Comparison of ENCODE assay signal across 8 cellular contexts in genomic region chr4:103018391-103019318, GRCh38. TPM values are rescaled to one million over a fixed set of nuclear protein-coding genes. Genes with fewer than 3 reads are reported as not detected.
A peak's percentile ranks its signal among the peaks of the same experiment; 100 is the strongest.
DNase-seq lines count a peak whose midpoint lies in the region; ATAC-seq lines count a peak whose summit lies in the region.

No MANE protein-coding gene starts in this region.

- peaks cover 4 to 6% of the 10 kb centered on the region in 2 donors for H3K36me3 Mint-ChIP-seq in activated naive CD4-positive, alpha-beta T cell treated with anti-CD3 and anti-CD28 coated beads, Interleukin-2, amount 50 U/mL, for 72 hours

- no peak for ATAC-seq in activated naive CD4-positive, alpha-beta T cell treated with anti-CD3 and anti-CD28 coated beads, Interleukin-2, amount 50 U/mL, for 72 hours
- ATAC-seq in left ventricle myocardium superior (peak; percentile 26), HG03095 (IDR thresholded peaks at IDR 0.05; ENCODE audit: unreplicated experiment) (no peak), HG02981 (IDR thresholded peaks at IDR 0.05; ENCODE audit: unreplicated experiment) (no peak), GM21529 (IDR thresholded peaks at IDR 0.05; ENCODE audit: unreplicated experiment) (no peak)

- H3K4me3 ChIP-seq in Jurkat, Clone E6-1 (ENCODE audit: low read length): peak overlapping the region; percentile 70
- peak overlapping the region; percentile 69 for H3K4me3 ChIP-seq in skeletal muscle satellite cell (ENCODE audit: low read length)

- H3K27ac Mint-ChIP-seq in activated naive CD4-positive, alpha-beta T cell treated with anti-CD3 and anti-CD28 coated beads, Interleukin-2, amount 50 U/mL, for 72 hours: peak overlapping the region; percentile 96 to 99

- peak overlapping the region; percentile 81 for H3K4me2 ChIP-seq in skeletal muscle satellite cell (ENCODE audit: low read length)

- no peaks in the 10 kb centered on the region for H3K9me3 ChIP-seq in skeletal muscle satellite cell (replicated peaks; ENCODE audit: low read length)

- H3K36me3 ChIP-seq in skeletal muscle satellite cell (ENCODE audit: insufficient read depth, low read length): no peaks in the 10 kb centered on the region

- H3K27me3 ChIP-seq in skeletal muscle satellite cell (ENCODE audit: control insufficient read depth, insufficient read depth, low read length): no peaks in the 10 kb centered on the region

- DNase-seq in COLO668 (lab: John Stamatoyannopoulos, UW; ENCODE audit: unreplicated experiment): peak; percentile 18
- peak; percentile 16 for DNase-seq in Jurkat, Clone E6-1 (ENCODE audit: low read depth, low spot score)
- peak in 1 of 2 donors; percentile 5 for DNase-seq in activated naive CD4-positive, alpha-beta T cell treated with anti-CD3 and anti-CD28 coated beads, Interleukin-2, amount 50 U/mL, for 72 hours (ENCODE audit: low spot score in 2 of 2)
- DNase-seq in left ventricle myocardium superior: no peak

- H3K9me3 Mint-ChIP-seq in activated naive CD4-positive, alpha-beta T cell treated with anti-CD3 and anti-CD28 coated beads, Interleukin-2, amount 50 U/mL, for 72 hours: no peaks in the 10 kb centered on the region

- intact Hi-C loops in left ventricle myocardium superior (cut with micrococcal nuclease): no loop called here

- peaks cover 5% of the 10 kb centered on the region for H3K4me1 ChIP-seq in skeletal muscle satellite cell (ENCODE audit: control insufficient read depth, insufficient read depth, low read length)

- H3K9ac ChIP-seq in skeletal muscle satellite cell (ENCODE audit: low read depth, low read length): peak overlapping the region; percentile 83

RNA-seq across cellular contexts. Expression of gene SLC9B1, which starts 0.8 kb away (rescaled TPM):
- 4.2 TPM for polyA plus RNA-seq in Jurkat, Clone E6-1 (2012; ENCODE audit: insufficient read depth, insufficient read length)
- 1 to 10 TPM; 1.4 to 1.8 TPM for total RNA-seq in activated naive CD4-positive, alpha-beta T cell treated with anti-CD3 and anti-CD28 coated beads, Interleukin-2, amount 50 U/mL, for 72 hours
- total RNA-seq in left ventricle myocardium superior: 0.20 TPM
- 0.25 TPM in 1 of 2 replicates, not detected in the other for total RNA-seq in skeletal muscle satellite cell (2012; rRNA removed)

RNA-seq across cellular contexts. Expression of gene SLC9B2, which starts 57.9 kb away (rescaled TPM):
- polyA plus RNA-seq in Jurkat, Clone E6-1 (2012; ENCODE audit: insufficient read depth, insufficient read length): 13.6 TPM
- 10 to 100 TPM; 19.0 to 28.8 TPM for total RNA-seq in activated naive CD4-positive, alpha-beta T cell treated with anti-CD3 and anti-CD28 coated beads, Interleukin-2, amount 50 U/mL, for 72 hours
- 3.3 TPM for total RNA-seq in left ventricle myocardium superior
- 23.1 and 24.5 TPM in 2 replicates for total RNA-seq in skeletal muscle satellite cell (2012; rRNA removed)
